ENCODE assay signal across 14 cellular contexts in the genomic region with DNA sequence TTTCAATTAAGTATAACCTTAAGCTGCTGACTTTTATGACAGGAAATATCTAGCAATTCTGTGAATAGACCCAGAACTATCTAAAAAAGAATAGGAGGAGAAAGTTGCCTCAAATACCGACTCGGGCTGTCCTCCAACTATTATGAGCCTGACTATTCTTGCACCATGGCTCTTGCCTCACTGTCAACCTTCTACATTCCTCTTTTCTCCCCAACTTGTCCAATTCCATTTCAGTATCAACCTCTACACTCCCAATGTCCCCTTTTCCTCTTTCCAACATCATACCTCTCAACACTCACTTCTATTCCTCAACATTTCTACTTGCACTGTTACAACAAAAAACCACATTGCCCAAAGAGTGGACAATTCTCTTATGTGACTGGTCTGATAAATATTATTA. TPM values are rescaled to one million over a fixed set of nuclear protein-coding genes. Genes with fewer than 3 reads are reported as not detected.
DNase-seq lines count a peak whose midpoint lies in the region; ATAC-seq and TF ChIP-seq lines count a peak whose summit lies in the region.
"Had no signal": no experiment of that assay in that cellular context is flagged by ENCODE, and none has a peak within 500 bp of the region (broad histone marks: within the 10 kb centered on the region; RNA-seq: fewer than 3 reads in every experiment).

No MANE protein-coding gene starts in this region.

- peaks cover 27% of the 10 kb centered on the region for H3K4me1 Mint-ChIP-seq in activated naive CD8-positive, alpha-beta T cell treated with anti-CD3 and anti-CD28 coated beads, Interleukin-2, amount 10 ng/mL, durations not matched to agents 7 days and 5 days

- dilution Hi-C loops in IMR-90 (cut with HindIII; ENCODE audit: low sequenced_read_pairs, unreplicated experiment) = no loop called here

- H3K79me1 ChIP-seq in IMR-90 (ENCODE audit: low read depth in 1 of 2, low read length in 2 of 2) = peaks cover 3 to 17% of the 10 kb centered on the region in 2 experiments; a peak in 2 of 4 replicates

- no peak overlapping the region for H2AK5ac ChIP-seq in IMR-90 (ENCODE audit: low read depth, low read length)

- DNase-seq in SIG-M5 treated with dmso at 0.1 percent for 504 hours (lab: John Stamatoyannopoulos, UW; ENCODE audit: unreplicated experiment) = peak; percentile 62
- no peak for DNase-seq in SIG-M5 (lab: John Stamatoyannopoulos, UW)
- no peak for DNase-seq in IMR-90
- no peak for DNase-seq in activated naive CD8-positive, alpha-beta T cell treated with anti-CD3 and anti-CD28 coated beads, Interleukin-2, amount 10 ng/mL, durations not matched to agents 7 days and 5 days
- no peak for DNase-seq in AG08396 (ENCODE audit: low spot score)
- no peak for DNase-seq in heart right ventricle
- DNase-seq in ovary = no peak
- DNase-seq: 8988T; activated naive CD4-positive, alpha-beta T cell treated with anti-CD3 and anti-CD28 coated beads, Interleukin-2, amount 10 ng/mL, durations not matched to agents 7 days and 5 days; colonic mucosa; gastrocnemius medialis; nucleus accumbens; stimulated activated naive CD4-positive, alpha-beta T cell treated with Interleukin-2 at 50 U/mL for 16 hours had no signal

- H3K27ac Mint-ChIP-seq in activated naive CD8-positive, alpha-beta T cell treated with anti-CD3 and anti-CD28 coated beads, Interleukin-2, amount 10 ng/mL, durations not matched to agents 7 days and 5 days = no peak overlapping the region
- H3K27ac Mint-ChIP-seq: activated naive CD4-positive, alpha-beta T cell treated with anti-CD3 and anti-CD28 coated beads, Interleukin-2, amount 10 ng/mL, durations not matched to agents 7 days and 5 days had no signal

- H2AK9ac ChIP-seq in IMR-90 (replicated peaks; ENCODE audit: low read depth, low read length, poor library complexity) = no peak overlapping the region

- H3K9me3 Mint-ChIP-seq in activated naive CD8-positive, alpha-beta T cell treated with anti-CD3 and anti-CD28 coated beads, Interleukin-2, amount 10 ng/mL, durations not matched to agents 7 days and 5 days = no peaks in the 10 kb centered on the region
- H3K9me3 Mint-ChIP-seq: activated naive CD4-positive, alpha-beta T cell treated with anti-CD3 and anti-CD28 coated beads, Interleukin-2, amount 10 ng/mL, durations not matched to agents 7 days and 5 days had no signal

- H3K36me3 ChIP-seq in IMR-90 (ENCODE audit: control insufficient read depth, insufficient read depth, low read length) (no peaks in the 10 kb centered on the region), neutrophil (no peaks in the 10 kb centered on the region), heart right ventricle (peaks cover 0 to 6% (median 0%) of the 10 kb centered on the region in 9 donors), ovary (no peaks in the 10 kb centered on the region)
- H3K36me3 ChIP-seq: colonic mucosa, gastrocnemius medialis had no signal

- POLR2A ChIA-PET in IMR-90 (lab: Charles Lee; ENCODE audit: unreplicated experiment) = no interaction called here
- POLR2A ChIA-PET in activated naive CD8-positive, alpha-beta T cell treated with anti-CD3 and anti-CD28 coated beads, Interleukin-2, amount 10 ng/mL, durations not matched to agents 7 days and 5 days (lab: Charles Lee) = no interaction called here

- no peak for TF ChIP-seq POLR2A in IMR-90 (IDR thresholded peaks at IDR 0.05; ENCODE audit: low read depth, low read length)
- no peak for TF ChIP-seq POLR2A in ovary (IDR thresholded peaks at IDR 0.05)

- H3K27ac ChIP-seq in IMR-90 (ENCODE audit: insufficient read depth, low read length) (no peak overlapping the region), neutrophil (peak overlapping the region; percentile 9), heart right ventricle (no peak overlapping the region), ovary (no peak overlapping the region)
- H3K27ac ChIP-seq: colonic mucosa, gastrocnemius medialis had no signal

- H3K4me2 ChIP-seq in IMR-90 (ENCODE audit: low read depth, low read length) = peak overlapping the region; percentile 18; the same call in 1 of the 2 replicates

- no peak for TF ChIP-seq RAD21 in IMR-90 (IDR thresholded peaks at IDR 0.05; ENCODE audit: low read length)

- no peak overlapping the region for H3K4ac ChIP-seq in IMR-90 (ENCODE audit: low read depth, low read length)

- peaks cover 22% of the 10 kb centered on the region; the same call in 1 of the 2 replicates for H4K20me1 ChIP-seq in IMR-90 (ENCODE audit: insufficient read depth, low read length)

- no peak for ATAC-seq in IMR-90 (ENCODE audit: low read depth)
- no peak for ATAC-seq in activated naive CD8-positive, alpha-beta T cell treated with anti-CD3 and anti-CD28 coated beads, Interleukin-2, amount 10 ng/mL, durations not matched to agents 7 days and 5 days (ENCODE audit: low read depth)
- ATAC-seq in heart right ventricle = no peak
- ATAC-seq: gastrocnemius medialis had no signal

- H3K9me1 ChIP-seq in IMR-90 (ENCODE audit: insufficient read depth, low read length) = 0 out of 2 replicates have a peak, but pooled peaks cover 4% of the 10 kb centered on the region

- H2BK20ac ChIP-seq in IMR-90 (ENCODE audit: low read depth, low read length) = no peak overlapping the region

- H3K14ac ChIP-seq in IMR-90 (replicated peaks; ENCODE audit: low read depth, low read length) = no peak overlapping the region; the same call in 1 of the 2 replicates

- H2BK120ac ChIP-seq in IMR-90 (ENCODE audit: low read depth, low read length) = no peak overlapping the region

- 80% methylated on average over 1 of the region's 2 CpGs; no CpG with 5 or more reads in 1 of the 2 experiments for WGBS in IMR-90 (ENCODE audit: extremely low coverage in 2 of 2, insufficient read length in 1 of 2), 2 experiments
- WGBS in heart right ventricle, 2 donors = 59% methylated on average over 2 of the region's 2 CpGs
- 65 to 77% (median 76%) methylated on average over 2 of the region's 2 CpGs for WGBS in ovary, 3 donors

- H2AFZ ChIP-seq in IMR-90 (replicated peaks; ENCODE audit: low read length, poor library complexity) = no peak overlapping the region

- BruUV-seq in IMR-90 (replicated peaks; lab: Mats Ljungman, UMichigan) = TSS peak; percentile 3

- no peak overlapping the region for H3K56ac ChIP-seq in IMR-90 (ENCODE audit: extremely low read depth, insufficient read depth, low read length)

- TF ChIP-seq CTCF in IMR-90 (conservative IDR thresholded peaks at IDR 0.05; ENCODE audit: low read depth, low read length) = no peak
- no peak for TF ChIP-seq CTCF in neutrophil (IDR thresholded peaks at IDR 0.05)
- TF ChIP-seq CTCF in heart right ventricle (IDR thresholded peaks at IDR 0.05) = no peak
- TF ChIP-seq CTCF in ovary (IDR thresholded peaks at IDR 0.05) = no peak

- in situ Hi-C loops in IMR-90 (cut with MboI; ENCODE audit: low sequenced_read_pairs) = loop anchor here (10.0 kb wide), 1 partner anchor 525 kb away; no protein-coding TSS in a partner anchor

- H4K5ac ChIP-seq in IMR-90 (ENCODE audit: low read depth, low read length) = no peak overlapping the region

- H3K9ac ChIP-seq in IMR-90 (ENCODE audit: low read depth, low read length) = no peak overlapping the region

- no peak overlapping the region for H2BK5ac ChIP-seq in IMR-90 (ENCODE audit: low read depth, low read length, poor library complexity, severe bottlenecking)

- peak overlapping the region; percentile 85; the same call in 1 of the 2 replicates for H3K23ac ChIP-seq in IMR-90 (ENCODE audit: low read depth, low read length)

- H3K4me1 ChIP-seq in IMR-90 (ENCODE audit: control insufficient read depth, insufficient read depth, low read length) = peaks cover 3% of the 10 kb centered on the region
- peaks cover 30 to 35% of the 10 kb centered on the region in 2 experiments for H3K4me1 ChIP-seq in neutrophil (ENCODE audit: control insufficient read depth in 1 of 2, insufficient read depth in 1 of 2, low read depth in 1 of 2, low read length in 1 of 2)
- peaks cover 0 to 79% (median 48%) of the 10 kb centered on the region in 9 donors for H3K4me1 ChIP-seq in heart right ventricle
- peaks cover 5% of the 10 kb centered on the region for H3K4me1 ChIP-seq in ovary (ENCODE audit: insufficient read depth)

- no peak overlapping the region for H4K8ac ChIP-seq in IMR-90 (ENCODE audit: low read depth in 2 of 2, low read length in 2 of 2)

- H4K91ac ChIP-seq in IMR-90 (ENCODE audit: insufficient read depth, low read depth, low read length) = no peak overlapping the region

- no peak overlapping the region for H2BK15ac ChIP-seq in IMR-90 (ENCODE audit: low read depth, low read length)

- no peak overlapping the region for H3K18ac ChIP-seq in IMR-90 (ENCODE audit: low read depth, low read length)

- no peaks in the 10 kb centered on the region for H3K9me3 ChIP-seq in IMR-90 (ENCODE audit: control insufficient read depth, insufficient read depth, low read length)
- H3K9me3 ChIP-seq in neutrophil = no peaks in the 10 kb centered on the region
- H3K9me3 ChIP-seq in heart right ventricle = no peaks in the 10 kb centered on the region
- H3K9me3 ChIP-seq in ovary = no peaks in the 10 kb centered on the region
- H3K9me3 ChIP-seq: colonic mucosa, gastrocnemius medialis had no signal

- no peak for TF ChIP-seq EP300 in ovary (IDR thresholded peaks at IDR 0.05)

- CTCF ChIA-PET in IMR-90 (lab: Yijun Ruan, JAX) = interaction anchor here (0.5 kb wide), 1 partner anchor 243 kb away, joined by 4 read pairs; no protein-coding TSS in a partner anchor

- H3K4me3 ChIP-seq in IMR-90 (ENCODE audit: insufficient read depth, low read depth, low read length) (no peak overlapping the region), neutrophil (ENCODE audit: low read depth in 1 of 2, low read length in 1 of 2) (no peak overlapping the region), heart right ventricle (no peak overlapping the region), ovary (no peak overlapping the region)
- H3K4me3 ChIP-seq: colonic mucosa, gastrocnemius medialis had no signal

- peaks cover 9% of the 10 kb centered on the region for H3K36me3 Mint-ChIP-seq in activated naive CD8-positive, alpha-beta T cell treated with anti-CD3 and anti-CD28 coated beads, Interleukin-2, amount 10 ng/mL, durations not matched to agents 7 days and 5 days

- intact Hi-C loops in IMR-90 (cut with micrococcal nuclease) (loop anchor here (5.0 kb wide), 3 partner anchors 398 to 513 kb away; partner anchors contain the start of genes AK5 and PIGK), heart right ventricle (cut with DNase I) (loop anchor here in 4 of 10 donors (5.0 to 10.0 kb wide), 6 partner anchors 85 to 535 kb away; partner anchors contain the start of gene PIGK (in 1 of the 4)), ovary (cut with DNase I) (no loop called here)

- H3K4me3 Mint-ChIP-seq in activated naive CD8-positive, alpha-beta T cell treated with anti-CD3 and anti-CD28 coated beads, Interleukin-2, amount 10 ng/mL, durations not matched to agents 7 days and 5 days = peak overlapping the region; percentile 23
- H3K4me3 Mint-ChIP-seq: activated naive CD4-positive, alpha-beta T cell treated with anti-CD3 and anti-CD28 coated beads, Interleukin-2, amount 10 ng/mL, durations not matched to agents 7 days and 5 days had no signal

- no peaks in the 10 kb centered on the region for H3K27me3 ChIP-seq in IMR-90 (ENCODE audit: control insufficient read depth, insufficient read depth, low read length)
- no peaks in the 10 kb centered on the region for H3K27me3 ChIP-seq in neutrophil
- no peaks in the 10 kb centered on the region for H3K27me3 ChIP-seq in heart right ventricle
- no peaks in the 10 kb centered on the region for H3K27me3 ChIP-seq in ovary
- H3K27me3 ChIP-seq: colonic mucosa, gastrocnemius medialis had no signal

- H3K27me3 Mint-ChIP-seq in activated naive CD8-positive, alpha-beta T cell treated with anti-CD3 and anti-CD28 coated beads, Interleukin-2, amount 10 ng/mL, durations not matched to agents 7 days and 5 days = no peaks in the 10 kb centered on the region
- H3K27me3 Mint-ChIP-seq: activated naive CD4-positive, alpha-beta T cell treated with anti-CD3 and anti-CD28 coated beads, Interleukin-2, amount 10 ng/mL, durations not matched to agents 7 days and 5 days had no signal

RNA-seq across cellular contexts. Expression of gene ZZZ3, which starts 2.3 kb away (rescaled TPM):
- total RNA-seq in IMR-90 (2012; rRNA removed) (66.3 and 84.7 TPM in 2 replicates), heart right ventricle (10 to 100 TPM; 26.8 to 39.3 (median 33.5) TPM), ovary (10 to 100 TPM; 46.6 to 65.4 (median 55.4) TPM)
- polyA plus RNA-seq in IMR-90 (2012; rRNA removed) (10.9 and 14.2 TPM in 2 replicates), heart right ventricle (10 to 100 TPM in 1 of 2 donors, 1 to 10 TPM in 1; 6.5 to 13.1 TPM), ovary (10 to 100 TPM; 16.6 to 21.7 TPM)
- polyA plus RNA-seq in IMR-90 (2012; cell fraction: cytosol; rRNA removed) = 2.8 and 3.0 TPM in 2 replicates
- polyA plus RNA-seq in IMR-90 (2012; cell fraction: nucleus; rRNA removed; ENCODE audit: low replicate concordance) = 2.8 and 23.2 TPM in 2 replicates
- 10 to 100 TPM; 45.2 to 45.3 TPM for total RNA-seq in activated naive CD8-positive, alpha-beta T cell treated with anti-CD3 and anti-CD28 coated beads, Interleukin-2, amount 10 ng/mL, durations not matched to agents 7 days and 5 days
